25 cellular contexts compared by ENCODE assay signal in the genomic region with DNA sequence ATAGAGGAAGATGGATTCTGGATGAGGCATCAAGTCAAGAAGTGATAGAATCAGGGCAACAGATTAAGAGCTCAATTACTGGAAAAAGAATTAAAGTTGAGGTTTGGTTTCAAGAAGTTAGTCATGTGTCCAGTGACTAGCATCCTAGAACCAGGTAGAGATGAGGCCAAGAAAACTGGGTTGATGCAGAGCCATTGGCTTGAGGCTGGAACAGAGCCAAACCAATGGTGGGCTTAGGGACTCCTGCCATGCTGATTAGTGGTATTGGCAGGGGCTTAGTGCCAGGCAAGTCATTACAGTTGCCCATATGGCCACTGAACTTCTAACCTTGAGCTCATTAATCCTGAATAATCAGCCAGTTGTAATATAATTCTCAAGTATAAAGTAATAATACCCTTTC.
"Had no signal": no experiment of that assay in that cellular context is flagged by ENCODE, and none has a peak within 500 bp of the region (broad histone marks: within the 10 kb centered on the region; RNA-seq: fewer than 3 reads in every experiment).

No MANE protein-coding gene starts in this region.

- H3K4me1 Mint-ChIP-seq: neural progenitor cell had no signal

- H3K36me3 Mint-ChIP-seq: natural killer cell had no signal

- H3K27ac Mint-ChIP-seq: activated CD4-positive, alpha-beta memory T cell treated with anti-CD3 and anti-CD28 coated beads for 36 hours; activated CD4-positive, alpha-beta T cell treated with anti-CD3 and anti-CD28 coated beads, Interleukin-2, amount 10 ng/mL, durations not matched to agents 24 days and 14 days; activated naive CD4-positive, alpha-beta T cell treated with anti-CD3 and anti-CD28 coated beads for 36 hours; activated naive CD8-positive, alpha-beta T cell treated with anti-CD3 and anti-CD28 coated beads for 36 hours; activated T-helper 1 cell treated with anti-CD3 and anti-CD28 coated beads, Interleukin-12 subunit alpha, Interleukin-12 subunit beta, Interleukin-2, Interleukin-4 antibody, amounts not matched to agents 30 ng/mL and 10 ng/mL and 1 ng/mL, durations not matched to agents 14 hours and 24 hours and 36 hours; dendritic cell treated with granulocyte-macrophage colony-stimulating factor and Interleukin-4, amounts not matched to agents 40 ng/mL and 50 ng/mL, for 4 days; endodermal cell; natural killer cell; neural progenitor cell had no signal

- H3K9me3 Mint-ChIP-seq: activated CD4-positive, alpha-beta memory T cell treated with anti-CD3 and anti-CD28 coated beads for 36 hours; activated CD4-positive, alpha-beta T cell treated with anti-CD3 and anti-CD28 coated beads, Interleukin-2, amount 10 ng/mL, durations not matched to agents 24 days and 14 days; activated naive CD4-positive, alpha-beta T cell treated with anti-CD3 and anti-CD28 coated beads for 36 hours; activated naive CD8-positive, alpha-beta T cell treated with anti-CD3 and anti-CD28 coated beads for 36 hours; central memory CD8-positive, alpha-beta T cell; endodermal cell; natural killer cell had no signal

- ATAC-seq: heart right ventricle; natural killer cell; stimulated activated naive CD8-positive, alpha-beta T cell treated with anti-CD3 and anti-CD28 coated beads, Interleukin-15, Interleukin-2, amounts not matched to agents 100 U/mL and 50 U/mL, for 24 hours had no signal

- H3K27me3 Mint-ChIP-seq: activated CD4-positive, alpha-beta memory T cell treated with anti-CD3 and anti-CD28 coated beads for 36 hours; activated CD4-positive, alpha-beta T cell treated with anti-CD3 and anti-CD28 coated beads, Interleukin-2, amount 10 ng/mL, durations not matched to agents 24 days and 14 days; activated naive CD8-positive, alpha-beta T cell treated with anti-CD3 and anti-CD28 coated beads for 36 hours; central memory CD8-positive, alpha-beta T cell; dendritic cell treated with granulocyte-macrophage colony-stimulating factor and Interleukin-4, amounts not matched to agents 40 ng/mL and 50 ng/mL, for 4 days had no signal

- H3K4me3 Mint-ChIP-seq: activated CD4-positive, alpha-beta memory T cell treated with anti-CD3 and anti-CD28 coated beads for 36 hours; activated CD4-positive, alpha-beta T cell treated with anti-CD3 and anti-CD28 coated beads, Interleukin-2, amount 10 ng/mL, durations not matched to agents 24 days and 14 days; activated naive CD4-positive, alpha-beta T cell treated with anti-CD3 and anti-CD28 coated beads for 36 hours; activated naive CD8-positive, alpha-beta T cell treated with anti-CD3 and anti-CD28 coated beads for 36 hours; activated T-helper 1 cell treated with anti-CD3 and anti-CD28 coated beads, Interleukin-12 subunit alpha, Interleukin-12 subunit beta, Interleukin-2, Interleukin-4 antibody, amounts not matched to agents 30 ng/mL and 10 ng/mL and 1 ng/mL, durations not matched to agents 14 hours and 24 hours and 36 hours; central memory CD8-positive, alpha-beta T cell; dendritic cell treated with granulocyte-macrophage colony-stimulating factor and Interleukin-4, amounts not matched to agents 40 ng/mL and 50 ng/mL, for 4 days; endodermal cell; natural killer cell; neural progenitor cell had no signal

- DNase-seq: activated CD4-positive, alpha-beta memory T cell treated with anti-CD3 and anti-CD28 coated beads for 36 hours; activated CD4-positive, alpha-beta T cell treated with anti-CD3 and anti-CD28 coated beads, Interleukin-2, amount 10 ng/mL, durations not matched to agents 24 days and 14 days; activated CD4-positive, CD25-positive, alpha-beta regulatory T cell treated with anti-CD3 and anti-CD28 coated beads, Interleukin-2, amount 50 U/mL, for 72 hours; activated CD8-positive, alpha-beta memory T cell treated with anti-CD3 and anti-CD28 coated beads, Interleukin-2, amount 50 U/mL, for 4 hours; activated effector memory CD4-positive, alpha-beta T cell treated with anti-CD3 and anti-CD28 coated beads, Interleukin-2, amount 50 U/mL, for 16 hours; activated naive CD4-positive, alpha-beta T cell treated with anti-CD3 and anti-CD28 coated beads for 36 hours; activated naive CD8-positive, alpha-beta T cell treated with anti-CD3 and anti-CD28 coated beads for 36 hours; activated T-cell treated with anti-CD3 and anti-CD28 coated beads, Interleukin-2, amount 50 U/mL, for 1 hour; adrenal gland; aorta; endodermal cell; foreskin melanocyte; heart right ventricle; mesenchymal stem cell; natural killer cell; occipital lobe; right cardiac atrium; stimulated activated CD4-positive, alpha-beta T cell treated with anti-CD3 and anti-CD28 coated beads, Interleukin-2, amount 100 ng/mL, for 48 hours; stimulated activated naive CD8-positive, alpha-beta T cell treated with anti-CD3 and anti-CD28 coated beads, Interleukin-15, Interleukin-2, amounts not matched to agents 100 U/mL and 50 U/mL, for 24 hours; testis; transverse colon had no signal
